3 cellular contexts compared by ENCODE assay signal in genomic region chr12:18857656-18858055, GRCh38.
TF ChIP-seq lines count a peak whose summit lies in the region.

No MANE protein-coding gene starts in this region.

TF ChIP-seq in IMR-90, 13 proteins besides CTCF, POLR2A, EP300 and RAD21:
- TF ChIP-seq CEBPB (IDR thresholded peaks at IDR 0.05; ENCODE audit: low read depth, low read length) (no peak), MAFK (IDR thresholded peaks at IDR 0.05; ENCODE audit: low read depth, low read length) (no peak), CHD1 (IDR thresholded peaks at IDR 0.05; ENCODE audit: low read depth, low read length) (no peak), MAZ (IDR thresholded peaks at IDR 0.05; ENCODE audit: borderline replicate concordance, low read depth, low read length) (no peak), FOS (IDR thresholded peaks at IDR 0.05; ENCODE audit: low read depth, low read length) (no peak), MXI1 (IDR thresholded peaks at IDR 0.05; ENCODE audit: borderline replicate concordance, low read depth, low read length) (no peak), ELK1 (IDR thresholded peaks at IDR 0.05; ENCODE audit: borderline replicate concordance, low read depth, low read length) (no peak), RCOR1 (IDR thresholded peaks at IDR 0.05; ENCODE audit: insufficient replicate concordance, low read length) (no peak), BHLHE40 (IDR thresholded peaks at IDR 0.05; ENCODE audit: low read depth, low read length) (no peak), NFE2L2 (IDR thresholded peaks at IDR 0.05; ENCODE audit: low read depth, low read length) (no peak), USF2 (IDR thresholded peaks at IDR 0.05; ENCODE audit: low read depth, low read length) (no peak), SMC3 (IDR thresholded peaks at IDR 0.05; ENCODE audit: low read depth, low read length) (no peak), RFX5 (IDR thresholded peaks at IDR 0.05; ENCODE audit: low read depth, low read length) (no peak)
TF ChIP-seq in IMR-90: peak in this region for 0.

TF ChIP-seq in H1, 55 proteins besides CTCF, POLR2A, EP300 and RAD21:
- TF ChIP-seq SUZ12 (IDR thresholded peaks at IDR 0.05; ENCODE audit: low read length) (no peak), POLR2AphosphoS5 (IDR thresholded peaks at IDR 0.05; ENCODE audit: low read depth, low read length) (no peak), ATF2 (IDR thresholded peaks at IDR 0.05; ENCODE audit: low read length) (no peak), SIRT6 (IDR thresholded peaks at IDR 0.05; ENCODE audit: low read length) (no peak), ZNF274 (IDR thresholded peaks at IDR 0.05; ENCODE audit: borderline replicate concordance, extremely low read depth, low read length) (no peak), POU5F1 (IDR thresholded peaks at IDR 0.05; ENCODE audit: low read depth, low read length) (no peak), EZH2 (IDR thresholded peaks at IDR 0.05; ENCODE audit: low read depth, low read length, severe bottlenecking) (no peak), E2F6 (IDR thresholded peaks at IDR 0.05) (no peak), TAF7 (optimal IDR thresholded peaks at IDR 0.05; ENCODE audit: borderline replicate concordance, low read depth, low read length) (no peak), MAX (IDR thresholded peaks at IDR 0.05) (no peak)

TF ChIP-seq in HEK293T, 16 proteins besides CTCF, POLR2A, EP300 and RAD21:
- TF ChIP-seq FOXK2 (IDR thresholded peaks at IDR 0.05), result no peak
- no peak for TF ChIP-seq HDGF (IDR thresholded peaks at IDR 0.05; ENCODE audit: borderline replicate concordance)
- no peak for TF ChIP-seq SP1 (IDR thresholded peaks at IDR 0.05)
- TF ChIP-seq NFRKB (IDR thresholded peaks at IDR 0.05), result no peak
- no peak for TF ChIP-seq PKNOX1 (IDR thresholded peaks at IDR 0.05)
- TF ChIP-seq FOXM1 (IDR thresholded peaks at IDR 0.05; ENCODE audit: borderline replicate concordance), result no peak
- no peak for TF ChIP-seq SUZ12 (IDR thresholded peaks at IDR 0.05)
- TF ChIP-seq FOXA1 (IDR thresholded peaks at IDR 0.05), result no peak
- no peak for TF ChIP-seq ZNF384 (IDR thresholded peaks at IDR 0.05)
- no peak for TF ChIP-seq ARNT (IDR thresholded peaks at IDR 0.05)
- TF ChIP-seq LEF1 (IDR thresholded peaks at IDR 0.05; ENCODE audit: borderline replicate concordance), result no peak
- TF ChIP-seq ELF4 (IDR thresholded peaks at IDR 0.05), result no peak
- TF ChIP-seq BHLHE40 (IDR thresholded peaks at IDR 0.05; ENCODE audit: borderline replicate concordance), result no peak
- no peak for TF ChIP-seq L3MBTL2 (conservative IDR thresholded peaks at IDR 0.05)
- TF ChIP-seq CTBP1 (IDR thresholded peaks at IDR 0.05; ENCODE audit: borderline replicate concordance), result no peak
- no peak for TF ChIP-seq TARDBP (IDR thresholded peaks at IDR 0.05)
